In the genomic region with DNA sequence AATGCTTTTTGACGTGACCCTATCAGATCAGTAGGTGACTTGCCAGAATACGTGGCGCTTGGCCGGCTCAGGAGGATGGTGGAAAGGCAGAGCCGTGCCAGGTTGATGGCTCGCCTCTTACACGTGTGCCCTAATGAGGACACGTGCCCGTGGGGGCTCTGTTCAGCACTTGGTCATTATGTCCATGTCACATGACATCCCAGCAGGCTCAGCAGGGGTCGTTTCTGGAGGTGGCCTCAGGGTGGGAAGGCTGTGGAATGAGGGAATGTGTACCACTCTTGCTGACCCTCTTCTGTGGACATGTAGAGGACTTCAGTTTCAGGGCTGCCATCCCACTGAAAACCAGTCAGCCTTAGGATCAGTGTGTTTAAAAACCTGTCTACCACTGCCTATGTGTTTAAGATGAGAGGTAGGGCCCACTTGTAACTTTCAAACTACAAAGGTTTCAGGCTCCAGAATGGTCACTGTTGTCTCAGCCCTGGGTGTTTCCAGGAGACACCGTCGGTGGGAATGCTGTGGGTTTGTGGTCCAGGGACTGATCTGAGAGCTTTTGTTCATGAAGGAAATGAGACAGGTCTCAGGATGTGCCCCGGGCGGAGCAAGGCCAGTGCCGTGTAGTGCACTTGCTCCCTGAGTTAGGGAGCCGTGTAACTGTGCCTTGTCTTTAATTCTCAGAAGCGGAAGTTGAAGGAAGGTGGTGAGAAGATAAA, we compare ENCODE assay signal across 17 cellular contexts. TPM values are rescaled to one million over a fixed set of nuclear protein-coding genes. Genes with fewer than 3 reads are reported as not detected.
A peak's percentile ranks its signal among the peaks of the same experiment; 100 is the strongest.
DNase-seq lines count a peak whose midpoint lies in the region; ATAC-seq, FAIRE-seq and TF ChIP-seq lines count a peak whose summit lies in the region.
"Had no signal": no experiment of that assay in that cellular context is flagged by ENCODE, and none has a peak within 500 bp of the region (broad histone marks: within the 10 kb centered on the region; RNA-seq: fewer than 3 reads in every experiment).

No MANE protein-coding gene starts in this region.

- dilution Hi-C loops in mammary epithelial cell (cut with HindIII; ENCODE audit: low sequenced_read_pairs): no loop called here

- H3K27me3 ChIP-seq in mammary epithelial cell (ENCODE audit: insufficient read depth, low read length) (no peaks in the 10 kb centered on the region), HepG2 (ENCODE audit: control insufficient read depth in 1 of 2, insufficient read depth in 2 of 2, low read length in 2 of 2) (no peaks in the 10 kb centered on the region)
- H3K27me3 ChIP-seq in effector memory CD4-positive, alpha-beta T cell (replicated peaks; ENCODE audit: control insufficient read depth, insufficient read depth, low read length, poor library complexity, severe bottlenecking): no peaks in the 10 kb centered on the region
- H3K27me3 ChIP-seq: ascending aorta, testis had no signal

- in situ Hi-C loops in mammary epithelial cell (cut with MboI; ENCODE audit: low sequenced_read_pairs in 2 of 2): no loop called here
- in situ Hi-C loops in HepG2 (cut with HindIII; ENCODE audit: extremely low pct_ligation_motif_present, low pct_unique_long_range_greater_than_20kb): no loop called here

- POLR2A ChIA-PET in HepG2 (lab: Yijun Ruan, JAX): no interaction called here

- TF ChIP-seq CTCF in CD14-positive monocyte (IDR thresholded peaks at IDR 0.05): no peak
- no peak for TF ChIP-seq CTCF in mammary epithelial cell (conservative IDR thresholded peaks at IDR 0.05 in 1 of 2, IDR thresholded peaks at IDR 0.05 in 1 of 2; ENCODE audit: extremely low read depth in 1 of 2, insufficient read depth in 1 of 2, low read depth in 1 of 2, low read length in 2 of 2)
- TF ChIP-seq CTCF in HepG2 (CRISPR knock-in tag; IDR thresholded peaks at IDR 0.05): no peak

- H3K27ac Mint-ChIP-seq in CD14-positive monocyte: peak overlapping the region in 6 of 7 donors; percentile 10 to 82 (median 54)
- H3K27ac Mint-ChIP-seq in activated T-cell treated with anti-CD3 and anti-CD28 coated beads, Interleukin-2, amount 50 U/mL, for 72 hours: no peak overlapping the region

- CTCF ChIA-PET in mammary epithelial cell (lab: Charles Lee; ENCODE audit: low non-redundant PET) (interaction anchor here (0.7 kb wide), 1 partner anchor 24 kb away, joined by 3 read pairs; no protein-coding TSS in a partner anchor), HepG2 (lab: Yijun Ruan, JAX; ENCODE audit: low intra/inter-chr PET ratio, low total read pairs) (no interaction called here)

- peaks cover 0 to 1% (median 0%) of the 10 kb centered on the region in 7 donors for H3K9me3 Mint-ChIP-seq in CD14-positive monocyte
- H3K9me3 Mint-ChIP-seq in activated T-cell treated with anti-CD3 and anti-CD28 coated beads, Interleukin-2, amount 50 U/mL, for 72 hours: no peaks in the 10 kb centered on the region

- H3K4me2 ChIP-seq in mammary epithelial cell (ENCODE audit: insufficient read depth, low read depth, low read length): peak overlapping the region; percentile 54
- no peak overlapping the region for H3K4me2 ChIP-seq in HepG2 (ENCODE audit: low read depth, low read length)

- no peak for TF ChIP-seq RAD21 in HepG2 (CRISPR knock-in tag; IDR thresholded peaks at IDR 0.05)

- H4K20me1 ChIP-seq in mammary epithelial cell (ENCODE audit: insufficient read depth, low read length) (no peaks in the 10 kb centered on the region), HepG2 (ENCODE audit: insufficient read depth, low read length) (no peaks in the 10 kb centered on the region)

- BruUV-seq in mammary epithelial cell (replicated peaks; lab: Mats Ljungman, UMichigan) (no TSS peak), HepG2 (replicated peaks; lab: Mats Ljungman, UMichigan) (no TSS peak)

- H2AFZ ChIP-seq in mammary epithelial cell (ENCODE audit: low read depth, low read length) (no peak overlapping the region), HepG2 (ENCODE audit: low read length) (no peak overlapping the region)

- peaks cover 74 to 93% of the 10 kb centered on the region in 2 donors for H3K36me3 Mint-ChIP-seq in CD14-positive monocyte
- peaks cover 3 to 17% of the 10 kb centered on the region in 2 donors for H3K36me3 Mint-ChIP-seq in activated T-cell treated with anti-CD3 and anti-CD28 coated beads, Interleukin-2, amount 50 U/mL, for 72 hours (ENCODE audit: insufficient read depth in 2 of 2)

- WGBS in mammary epithelial cell (ENCODE audit: low coverage, missing lambda C conversion rate): 15% methylated on average over 8 of the region's 17 CpGs
- WGBS in HepG2 (ENCODE audit: low lambda C conversion rate): 97% methylated on average over 16 of the region's 17 CpGs

- H3K79me2 ChIP-seq in mammary epithelial cell (ENCODE audit: insufficient read depth, low read length): peaks cover 72% of the 10 kb centered on the region
- peaks cover 21% of the 10 kb centered on the region for H3K79me2 ChIP-seq in HepG2 (ENCODE audit: insufficient read depth, low read length)

- ATAC-seq in HepG2 (no peak), GM21447 (IDR thresholded peaks at IDR 0.05; ENCODE audit: unreplicated experiment) (no peak)
- no peak for ATAC-seq in activated T-cell treated with anti-CD3 and anti-CD28 coated beads, Interleukin-2, amount 50 U/mL, for 72 hours (replicated peaks in 1 of 2)

- H3K4me1 ChIP-seq in mammary epithelial cell (ENCODE audit: insufficient read depth, low read length): peaks cover 38% of the 10 kb centered on the region
- peaks cover 8% of the 10 kb centered on the region; the same call in 1 of the 2 replicates for H3K4me1 ChIP-seq in HepG2 (ENCODE audit: insufficient read depth, low read length)
- no peaks in the 10 kb centered on the region for H3K4me1 ChIP-seq in effector memory CD4-positive, alpha-beta T cell (ENCODE audit: control insufficient read depth, insufficient read depth, low read length, poor library complexity, severe bottlenecking)
- H3K4me1 ChIP-seq: ascending aorta, testis had no signal

- H3K9me3 ChIP-seq in mammary epithelial cell (replicated peaks; ENCODE audit: insufficient read depth, low read length) (no peaks in the 10 kb centered on the region), HepG2 (ENCODE audit: low read length) (no peaks in the 10 kb centered on the region)
- H3K9me3 ChIP-seq in effector memory CD4-positive, alpha-beta T cell (ENCODE audit: control insufficient read depth, low read length): no peaks in the 10 kb centered on the region
- H3K9me3 ChIP-seq: ascending aorta, testis had no signal

- peaks cover 20% of the 10 kb centered on the region for H3K4me1 Mint-ChIP-seq in CD14-positive monocyte
- H3K4me1 Mint-ChIP-seq in activated T-cell treated with anti-CD3 and anti-CD28 coated beads, Interleukin-2, amount 50 U/mL, for 72 hours (ENCODE audit: low read depth): no peaks in the 10 kb centered on the region

- DNase-seq in CD14-positive monocyte (ENCODE audit: low spot score): no peak
- peak; percentile 35 for DNase-seq in RPMI7951 (ENCODE audit: low read depth)
- DNase-seq in mammary epithelial cell: peak; percentile 85
- DNase-seq in HepG2 (ENCODE audit: low spot score): no peak
- no peak for DNase-seq in activated T-cell treated with anti-CD3 and anti-CD28 coated beads, Interleukin-2, amount 50 U/mL, for 72 hours
- DNase-seq in stimulated activated CD8-positive, alpha-beta memory T cell treated with anti-CD3 and anti-CD28 coated beads, Interleukin-4, amount 100 ng/mL, for 48 hours: no peak
- no peak for DNase-seq in effector memory CD4-positive, alpha-beta T cell
- DNase-seq: activated naive CD4-positive, alpha-beta T cell treated with Interleukin-2 at 50 U/mL for 16 hours; islet precursor cell; NCI-H187; NCI-H446; SIG-M5; stimulated activated CD4-positive, alpha-beta T cell treated with anti-CD3 and anti-CD28 coated beads, Interleukin-4, amount 100 ng/mL, for 1 hour; testis had no signal

- no peak for FAIRE-seq in HepG2 (lab: Jason Lieb, UNC)
- FAIRE-seq: HTR-8/SVneo had no signal

- peaks cover 0 to 2% (median 0%) of the 10 kb centered on the region in 3 donors for H3K27me3 Mint-ChIP-seq in CD14-positive monocyte (ENCODE audit: low read depth in 3 of 3)
- H3K27me3 Mint-ChIP-seq in activated T-cell treated with anti-CD3 and anti-CD28 coated beads, Interleukin-2, amount 50 U/mL, for 72 hours (ENCODE audit: low read depth): no peaks in the 10 kb centered on the region

- no peak for TF ChIP-seq POLR2A in HepG2 (IDR thresholded peaks at IDR 0.05; ENCODE audit: insufficient read depth in 1 of 2, low read depth in 2 of 2, low read length in 2 of 2)

- H3K4me3 Mint-ChIP-seq in CD14-positive monocyte: no peak overlapping the region
- no peak overlapping the region for H3K4me3 Mint-ChIP-seq in activated T-cell treated with anti-CD3 and anti-CD28 coated beads, Interleukin-2, amount 50 U/mL, for 72 hours

- intact Hi-C loops in CD14-positive monocyte (cut with micrococcal nuclease): no loop called here
- intact Hi-C loops in mammary epithelial cell (cut with micrococcal nuclease): no loop called here
- intact Hi-C loops in HepG2 (cut with micrococcal nuclease; ENCODE audit: unreplicated experiment): no loop called here

- H3K9ac ChIP-seq in mammary epithelial cell (ENCODE audit: insufficient read depth, low read length) (peak overlapping the region; percentile 6), HepG2 (ENCODE audit: insufficient read depth, low read depth, low read length) (no peak overlapping the region)

- H3K27ac ChIP-seq in mammary epithelial cell (ENCODE audit: insufficient read depth, low read depth, low read length): peak overlapping the region; percentile 74
- no peak overlapping the region for H3K27ac ChIP-seq in HepG2 (ENCODE audit: extremely low read length, insufficient read depth, low read length)
- H3K27ac ChIP-seq in effector memory CD4-positive, alpha-beta T cell (ENCODE audit: insufficient read depth, low read length, poor library complexity, severe bottlenecking): no peak overlapping the region
- H3K27ac ChIP-seq: ascending aorta, testis had no signal

- no peak for TF ChIP-seq EP300 in HepG2 (IDR thresholded peaks at IDR 0.05; ENCODE audit: low read depth in 2 of 2, low read length in 2 of 2)
- TF ChIP-seq EP300 in HepG2 (CRISPR knock-in tag; IDR thresholded peaks at IDR 0.05; ENCODE audit: borderline replicate concordance): no peak

- H3K36me3 ChIP-seq in mammary epithelial cell (ENCODE audit: insufficient read depth, low read length): peaks cover 29% of the 10 kb centered on the region
- H3K36me3 ChIP-seq in HepG2 (replicated peaks in 1 of 2; ENCODE audit: control insufficient read depth in 1 of 2, insufficient read depth in 2 of 2, low read length in 2 of 2): peaks cover 29 to 94% of the 10 kb centered on the region in 2 experiments
- H3K36me3 ChIP-seq in effector memory CD4-positive, alpha-beta T cell (ENCODE audit: control insufficient read depth, insufficient read depth, low read length): peaks cover 59% of the 10 kb centered on the region

- H3K4me3 ChIP-seq in mammary epithelial cell (replicated peaks in 1 of 3; ENCODE audit: insufficient read depth in 1 of 3, low read depth in 2 of 3, low read length in 3 of 3) (no peak overlapping the region), HepG2 (replicated peaks in 1 of 3; ENCODE audit: insufficient read depth in 1 of 3, low read depth in 2 of 3, low read length in 3 of 3) (no peak overlapping the region)
- no peak overlapping the region for H3K4me3 ChIP-seq in effector memory CD4-positive, alpha-beta T cell (ENCODE audit: insufficient read depth, low read depth, low read length, poor library complexity, severe bottlenecking)
- H3K4me3 ChIP-seq: ascending aorta, testis had no signal

RNA-seq across cellular contexts. Expression of a gene that starts 12.1 kb away (rescaled TPM):
- polyA plus RNA-seq in CD14-positive monocyte: 1 to 10 TPM; 5.3 to 7.3 TPM
- total RNA-seq in RPMI7951 (2014; rRNA removed; shearing (Covaris generic)): 16.5 and 19.7 TPM in 2 replicates
- 10 to 100 TPM; 23.7 to 37.2 TPM for total RNA-seq in mammary epithelial cell
- polyA plus RNA-seq in mammary epithelial cell: 16.5 TPM
- 96.1 TPM for polyA minus RNA-seq in mammary epithelial cell
- total RNA-seq in HepG2 (2016; rRNA removed; fragmentation: Illumina TruSeq; extraction: Trizol): 19.4 and 23.5 TPM in 2 replicates
- 3.2 and 3.4 TPM in 2 replicates for total RNA-seq in HepG2 (2016; cell fraction: cytosol; rRNA removed; fragmentation: Illumina TruSeq; extraction: Trizol; ENCODE audit: low read depth)
- total RNA-seq in HepG2 (2016; cell fraction: insoluble cytoplasmic fraction; rRNA removed; fragmentation: Illumina TruSeq; extraction: Trizol): 16.5 and 23.4 TPM in 2 replicates
- 7.7 and 8.3 TPM in 2 replicates for total RNA-seq in HepG2 (2016; cell fraction: membrane; rRNA removed; fragmentation: Illumina TruSeq; extraction: Trizol)
- 21.8 and 22.1 TPM in 2 replicates for total RNA-seq in HepG2 (2016; cell fraction: nucleus; rRNA removed; fragmentation: Illumina TruSeq; extraction: Trizol)
- 10.6 TPM in 2 replicates for polyA plus RNA-seq in HepG2 (2011; rRNA removed)
- polyA plus RNA-seq in HepG2 (2011; cell fraction: cytosol; rRNA removed): 6.2 and 7.7 TPM in 2 replicates
- polyA plus RNA-seq in HepG2 (2011; cell fraction: nucleus; rRNA removed): 31.3 and 37.9 TPM in 2 replicates
- 12.1 and 15.1 TPM in 2 replicates for polyA plus RNA-seq in HepG2 (2012)
- 0.95 and 1.1 TPM in 2 replicates for polyA plus RNA-seq in HepG2 (2016; cell fraction: cytosol; fragmentation: Illumina TruSeq; extraction: Trizol; ENCODE audit: low read depth)
- 13.1 and 16.1 TPM in 2 replicates for polyA plus RNA-seq in HepG2 (2016; cell fraction: insoluble cytoplasmic fraction; fragmentation: Illumina TruSeq; extraction: Trizol; ENCODE audit: low read depth)
- 2.9 and 3.3 TPM in 2 replicates for polyA plus RNA-seq in HepG2 (2016; cell fraction: membrane; fragmentation: Illumina TruSeq; extraction: Trizol; ENCODE audit: low read depth)
- 28.3 and 29.1 TPM in 2 replicates for polyA plus RNA-seq in HepG2 (2016; cell fraction: nucleus; fragmentation: Illumina TruSeq; extraction: Trizol; ENCODE audit: insufficient read depth, low read depth)
- polyA minus RNA-seq in HepG2 (2011; rRNA and poly(A)+ RNA removed; ENCODE audit: low replicate concordance): 31.7 and 41.5 TPM in 2 replicates
- 9.0 and 10.1 TPM in 2 replicates for polyA minus RNA-seq in HepG2 (2011; cell fraction: cytosol; rRNA and poly(A)+ RNA removed)
- 20.9 and 24.1 TPM in 2 replicates for polyA minus RNA-seq in HepG2 (2011; cell fraction: nucleus; rRNA and poly(A)+ RNA removed)
- 10 to 100 TPM; 32.0 to 36.0 TPM for total RNA-seq in activated T-cell treated with anti-CD3 and anti-CD28 coated beads, Interleukin-2, amount 50 U/mL, for 72 hours

RNA-seq across cellular contexts. Expression of a gene that starts 12.3 kb away (rescaled TPM):
- 10 to 100 TPM; 34.2 to 41.9 TPM for polyA plus RNA-seq in CD14-positive monocyte
- total RNA-seq in RPMI7951 (2014; rRNA removed; shearing (Covaris generic)): 17.8 and 21.4 TPM in 2 replicates
- total RNA-seq in mammary epithelial cell: 10 to 100 TPM; 38.0 to 67.7 TPM
- 31.3 TPM for polyA plus RNA-seq in mammary epithelial cell
- polyA minus RNA-seq in mammary epithelial cell: 58.2 TPM
- total RNA-seq in HepG2 (2016; rRNA removed; fragmentation: Illumina TruSeq; extraction: Trizol): 48.7 and 65.0 TPM in 2 replicates
- 15.9 and 19.4 TPM in 2 replicates for total RNA-seq in HepG2 (2016; cell fraction: cytosol; rRNA removed; fragmentation: Illumina TruSeq; extraction: Trizol; ENCODE audit: low read depth)
- total RNA-seq in HepG2 (2016; cell fraction: insoluble cytoplasmic fraction; rRNA removed; fragmentation: Illumina TruSeq; extraction: Trizol): 45.2 and 62.7 TPM in 2 replicates
- 15.9 and 18.0 TPM in 2 replicates for total RNA-seq in HepG2 (2016; cell fraction: membrane; rRNA removed; fragmentation: Illumina TruSeq; extraction: Trizol)
- total RNA-seq in HepG2 (2016; cell fraction: nucleus; rRNA removed; fragmentation: Illumina TruSeq; extraction: Trizol): 42.0 and 52.4 TPM in 2 replicates
- polyA plus RNA-seq in HepG2 (2011; rRNA removed): 28.3 and 35.0 TPM in 2 replicates
- 19.7 and 20.6 TPM in 2 replicates for polyA plus RNA-seq in HepG2 (2011; cell fraction: cytosol; rRNA removed)
- polyA plus RNA-seq in HepG2 (2011; cell fraction: nucleus; rRNA removed): 37.8 and 42.0 TPM in 2 replicates
- 24.7 and 35.3 TPM in 2 replicates for polyA plus RNA-seq in HepG2 (2012)
- 5.7 and 7.1 TPM in 2 replicates for polyA plus RNA-seq in HepG2 (2016; cell fraction: cytosol; fragmentation: Illumina TruSeq; extraction: Trizol; ENCODE audit: low read depth)
- 52.7 and 61.5 TPM in 2 replicates for polyA plus RNA-seq in HepG2 (2016; cell fraction: insoluble cytoplasmic fraction; fragmentation: Illumina TruSeq; extraction: Trizol; ENCODE audit: low read depth)
- polyA plus RNA-seq in HepG2 (2016; cell fraction: membrane; fragmentation: Illumina TruSeq; extraction: Trizol; ENCODE audit: low read depth): 9.9 and 13.3 TPM in 2 replicates
- 79.5 and 95.5 TPM in 2 replicates for polyA plus RNA-seq in HepG2 (2016; cell fraction: nucleus; fragmentation: Illumina TruSeq; extraction: Trizol; ENCODE audit: insufficient read depth, low read depth)
- 31.8 and 71.0 TPM in 2 replicates for polyA minus RNA-seq in HepG2 (2011; rRNA and poly(A)+ RNA removed; ENCODE audit: low replicate concordance)
- 7.9 and 8.7 TPM in 2 replicates for polyA minus RNA-seq in HepG2 (2011; cell fraction: cytosol; rRNA and poly(A)+ RNA removed)
- polyA minus RNA-seq in HepG2 (2011; cell fraction: nucleus; rRNA and poly(A)+ RNA removed): 30.6 and 30.8 TPM in 2 replicates
- total RNA-seq in activated T-cell treated with anti-CD3 and anti-CD28 coated beads, Interleukin-2, amount 50 U/mL, for 72 hours: 10 to 100 TPM; 54.9 to 63.6 TPM

RNA-seq across cellular contexts. Expression of a gene that starts 56.9 kb away (rescaled TPM):
- polyA plus RNA-seq in CD14-positive monocyte (10 to 100 TPM; 40.9 to 54.4 TPM), mammary epithelial cell (24.5 TPM), HepG2 (2011; rRNA removed) (42.1 and 55.9 TPM in 2 replicates)
- 13.1 and 16.9 TPM in 2 replicates for total RNA-seq in RPMI7951 (2014; rRNA removed; shearing (Covaris generic))
- total RNA-seq in mammary epithelial cell (10 to 100 TPM; 27.0 to 33.8 TPM), HepG2 (2016; rRNA removed; fragmentation: Illumina TruSeq; extraction: Trizol) (16.8 and 19.2 TPM in 2 replicates)
- polyA minus RNA-seq in mammary epithelial cell: 17.8 TPM
- 22.3 and 22.8 TPM in 2 replicates for total RNA-seq in HepG2 (2016; cell fraction: cytosol; rRNA removed; fragmentation: Illumina TruSeq; extraction: Trizol; ENCODE audit: low read depth)
- 15.4 and 17.5 TPM in 2 replicates for total RNA-seq in HepG2 (2016; cell fraction: insoluble cytoplasmic fraction; rRNA removed; fragmentation: Illumina TruSeq; extraction: Trizol)
- total RNA-seq in HepG2 (2016; cell fraction: membrane; rRNA removed; fragmentation: Illumina TruSeq; extraction: Trizol): 24.2 and 30.2 TPM in 2 replicates
- total RNA-seq in HepG2 (2016; cell fraction: nucleus; rRNA removed; fragmentation: Illumina TruSeq; extraction: Trizol): 11.4 and 14.7 TPM in 2 replicates
- polyA plus RNA-seq in HepG2 (2011; cell fraction: cytosol; rRNA removed): 28.6 and 42.0 TPM in 2 replicates
- 210 and 224 TPM in 2 replicates for polyA plus RNA-seq in HepG2 (2011; cell fraction: nucleus; rRNA removed)
- polyA plus RNA-seq in HepG2 (2012): 19.5 and 23.7 TPM in 2 replicates
- polyA plus RNA-seq in HepG2 (2016; cell fraction: cytosol; fragmentation: Illumina TruSeq; extraction: Trizol; ENCODE audit: low read depth): 25.8 and 30.9 TPM in 2 replicates
- polyA plus RNA-seq in HepG2 (2016; cell fraction: insoluble cytoplasmic fraction; fragmentation: Illumina TruSeq; extraction: Trizol; ENCODE audit: low read depth): 20.1 TPM in 2 replicates
- polyA plus RNA-seq in HepG2 (2016; cell fraction: membrane; fragmentation: Illumina TruSeq; extraction: Trizol; ENCODE audit: low read depth): 27.7 and 34.1 TPM in 2 replicates
- polyA plus RNA-seq in HepG2 (2016; cell fraction: nucleus; fragmentation: Illumina TruSeq; extraction: Trizol; ENCODE audit: insufficient read depth, low read depth): 40.1 and 43.8 TPM in 2 replicates
- polyA minus RNA-seq in HepG2 (2011; rRNA and poly(A)+ RNA removed; ENCODE audit: low replicate concordance): 13.8 and 24.1 TPM in 2 replicates
- 7.8 and 9.9 TPM in 2 replicates for polyA minus RNA-seq in HepG2 (2011; cell fraction: cytosol; rRNA and poly(A)+ RNA removed)
- 13.5 and 14.2 TPM in 2 replicates for polyA minus RNA-seq in HepG2 (2011; cell fraction: nucleus; rRNA and poly(A)+ RNA removed)
- total RNA-seq in activated T-cell treated with anti-CD3 and anti-CD28 coated beads, Interleukin-2, amount 50 U/mL, for 72 hours: 1 to 10 TPM; 3.7 to 7.4 TPM

Comparison
In these comparisons a context has a peak if more than half of its experiments do, and no peak if none do; other contexts are left out.
1. DNase-seq: peak in RPMI7951 (single experiment) and mammary epithelial cell (single experiment); none in CD14-positive monocyte (single experiment), HepG2 (single experiment), activated T-cell treated with anti-CD3 and anti-CD28 coated beads, Interleukin-2, amount 50 U/mL, for 72 hours (0 of 2), stimulated activated CD8-positive, alpha-beta memory T cell treated with anti-CD3 and anti-CD28 coated beads, Interleukin-4, amount 100 ng/mL, for 48 hours (single experiment) and effector memory CD4-positive, alpha-beta T cell (0 of 3).